ENCODE assay signal across 8 cellular contexts in the genomic region with DNA sequence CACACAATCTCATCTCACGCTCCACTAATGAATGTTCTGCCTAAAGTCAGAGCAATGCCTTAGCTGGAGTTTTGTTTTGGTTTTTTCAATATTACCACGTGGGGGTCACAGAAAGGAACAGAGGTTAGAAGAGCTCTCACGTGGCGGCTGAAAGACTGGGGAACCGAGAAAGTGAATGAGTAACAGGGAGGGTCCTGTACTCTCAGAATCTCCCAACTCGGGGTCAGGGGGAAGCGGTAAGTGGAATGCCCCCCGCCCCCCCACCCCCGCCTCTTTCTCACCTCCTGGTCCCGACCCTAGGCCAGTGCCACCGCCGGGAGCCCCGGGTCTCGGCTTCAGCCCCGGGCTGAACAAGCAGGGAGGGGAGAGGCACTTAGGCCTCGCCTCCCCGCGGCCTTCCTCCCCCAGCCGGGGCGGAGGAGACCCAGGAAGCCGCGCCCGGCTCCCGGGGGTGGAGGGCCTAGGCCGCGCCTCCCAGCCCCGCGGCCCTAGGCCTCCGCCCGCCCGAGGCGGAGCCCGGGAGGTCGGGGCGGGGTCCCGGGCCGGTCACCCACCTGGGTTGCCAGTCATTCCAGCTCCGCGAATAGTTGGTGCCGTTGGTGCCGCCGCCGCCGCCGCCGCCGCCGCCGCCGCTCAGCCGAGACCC.
DNase-seq lines count a peak whose midpoint lies in the region; ATAC-seq and TF ChIP-seq lines count a peak whose summit lies in the region.
"Not testable (repeated sequence)": the region's sequence is repeated elsewhere in the genome, so short reads cannot be mapped to it uniquely, and the experiment has no call there.

No MANE protein-coding gene starts in this region.

- ATAC-seq in GM21360 (IDR thresholded peaks at IDR 0.05; ENCODE audit: unreplicated experiment) (peak; percentile 47), HG03342 (IDR thresholded peaks at IDR 0.05; ENCODE audit: unreplicated experiment) (peak; percentile 37), PC-3 (peak; percentile 65), lung (ENCODE audit: insufficient read depth, low FRiP score) (peak; percentile 74)
- ATAC-seq in effector memory CD8-positive, alpha-beta T cell (replicated peaks), result peak; percentile 63

- H3K4me2 ChIP-seq in PC-3 (ENCODE audit: low read length), result peak overlapping the region; percentile 86

- not testable (repeated sequence) for H3K4me1 Mint-ChIP-seq in effector memory CD8-positive, alpha-beta T cell (ENCODE audit: low read depth in 2 of 2)

- not testable (repeated sequence) for H4K20me1 ChIP-seq in PC-3 (ENCODE audit: low read length)

- H2AFZ ChIP-seq in PC-3 (ENCODE audit: low read length), result 0 out of 2 replicates have a peak overlapping the region, but pooled peaks have one; percentile 50

- H3K36me3 Mint-ChIP-seq in effector memory CD8-positive, alpha-beta T cell (ENCODE audit: insufficient read depth), result peaks cover 35% of the 10 kb centered on the region

- H3K4me3 Mint-ChIP-seq in effector memory CD8-positive, alpha-beta T cell, result peak overlapping the region; percentile 91 to 93

- not testable (repeated sequence) for H3K36me3 ChIP-seq in BJ (ENCODE audit: control insufficient read depth, insufficient read depth, low read length); PC-3 (ENCODE audit: low read depth, low read length); lung (ENCODE audit: control insufficient read depth in 2 of 2, insufficient read depth in 2 of 2, low read length in 2 of 2)

- intact Hi-C loops in PC-3 (cut with micrococcal nuclease), result not testable (repeated sequence)

- CTCF ChIA-PET in BJ (lab: Yijun Ruan, JAX); PC-3 (lab: Charles Lee): not testable (repeated sequence)

- peak overlapping the region; percentile 91 for H3K9ac ChIP-seq in PC-3 (ENCODE audit: low read length)

- BruUV-seq in PC-3 (replicated peaks; lab: Mats Ljungman, UMichigan), result not testable (repeated sequence)

- H3K27me3 Mint-ChIP-seq in effector memory CD8-positive, alpha-beta T cell, result not testable (repeated sequence)

- not testable (repeated sequence) for TF ChIP-seq CTCF in BJ (IDR thresholded peaks at IDR 0.05; ENCODE audit: insufficient read depth, low read depth, low read length); PC-3 (conservative IDR thresholded peaks at IDR 0.05; ENCODE audit: low read depth, low read length); lung (IDR thresholded peaks at IDR 0.05; ENCODE audit: control extremely low read depth, extremely low read depth)

- not testable (repeated sequence) for H3K9me2 ChIP-seq in PC-3 (replicated peaks; ENCODE audit: low read length)

- H3K4me1 ChIP-seq in PC-3 (ENCODE audit: insufficient read depth, low read length); lung (ENCODE audit: control insufficient read depth in 2 of 2, insufficient read depth in 2 of 2, low read length in 2 of 2): not testable (repeated sequence)

- H3K9me3 Mint-ChIP-seq in effector memory CD8-positive, alpha-beta T cell, result not testable (repeated sequence)

- H3K4me3 ChIP-seq in BJ (ENCODE audit: low read depth, low read length) (peak overlapping the region; percentile 90), PC-3 (ENCODE audit: low read length) (peak overlapping the region; percentile 86), lung (peak overlapping the region; percentile 92)

- not testable (repeated sequence) for H3F3A ChIP-seq in PC-3 (ENCODE audit: low read length, unreplicated experiment)

- peaks cover 29% of the 10 kb centered on the region for H3K79me2 ChIP-seq in PC-3 (ENCODE audit: low read length)

- DNase-seq in BJ (ENCODE audit: low read depth), result not testable (repeated sequence)
- DNase-seq in PC-3, result peak; percentile 69
- DNase-seq in activated T-cell treated with anti-CD3 and anti-CD28 coated beads for 48 hours (ENCODE audit: low read depth), result peak; percentile 75
- peak; percentile 56 to 75 (median 64) for DNase-seq in effector memory CD8-positive, alpha-beta T cell
- peak; percentile 52 for DNase-seq in lung (ENCODE audit: low spot score)
- peak; percentile 62 for DNase-seq in stimulated activated CD4-positive, alpha-beta T cell treated with anti-CD3 and anti-CD28 coated beads, Interleukin-4, amount 100 ng/mL, for 1 hour

- peak overlapping the region; percentile 88 to 95 for H3K27ac Mint-ChIP-seq in effector memory CD8-positive, alpha-beta T cell

- H3K27ac ChIP-seq in PC-3 (ENCODE audit: low read length) (peak overlapping the region; percentile 83), lung (ENCODE audit: low read depth in 1 of 2, low read length in 1 of 2) (peak overlapping the region; percentile 97 to 99)

- POLR2A ChIA-PET in BJ (lab: Charles Lee); PC-3 (lab: Charles Lee; ENCODE audit: unreplicated experiment): not testable (repeated sequence)

- H3K9me3 ChIP-seq in PC-3 (ENCODE audit: low read length); lung (ENCODE audit: control insufficient read depth in 2 of 2, insufficient read depth in 1 of 2, low read length in 1 of 2): not testable (repeated sequence)

- H3K27me3 ChIP-seq in BJ (ENCODE audit: control insufficient read depth, insufficient read depth, low read length); PC-3 (ENCODE audit: low read length); lung (ENCODE audit: control insufficient read depth, insufficient read depth): not testable (repeated sequence)

- WGBS in lung, 2 donors, result 0 to 2% methylated on average over 24 to 43 of the region's 51 CpGs
